In the genomic region with DNA sequence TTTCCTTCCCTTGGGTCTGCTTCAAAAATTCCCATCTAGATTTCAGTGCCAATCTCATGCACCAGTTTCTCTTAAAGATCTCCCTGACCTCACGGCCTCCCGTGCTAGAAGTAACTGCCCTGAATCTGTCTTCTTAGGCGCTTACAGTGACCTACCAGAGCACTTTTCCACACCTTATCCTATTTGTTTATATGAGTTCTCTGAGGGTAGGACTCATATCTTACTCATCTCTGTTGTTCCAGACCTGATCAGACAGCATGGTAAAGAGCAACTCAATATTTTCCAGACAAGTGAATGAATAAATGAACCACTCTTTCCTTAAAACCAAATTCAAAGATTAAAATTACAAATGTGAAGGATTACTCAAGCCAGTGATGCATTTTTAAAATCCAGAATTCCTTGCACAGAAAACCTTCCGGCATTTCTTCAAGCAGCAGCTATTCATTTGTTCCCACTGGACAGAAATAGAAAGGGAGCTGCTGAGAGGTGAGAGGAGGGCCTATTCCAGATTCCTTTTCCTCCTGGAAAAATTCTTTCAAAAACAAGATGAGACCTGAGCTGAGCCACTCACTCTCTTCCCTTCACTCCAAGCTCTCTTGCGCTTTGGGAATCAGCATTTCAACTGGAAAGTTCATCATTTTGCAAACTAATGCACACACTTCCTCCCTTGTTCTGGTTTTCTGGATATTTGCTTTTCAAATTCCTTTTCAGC, we compare ENCODE assay signal across 13 cellular contexts.
DNase-seq lines count a peak whose midpoint lies in the region; ATAC-seq and TF ChIP-seq lines count a peak whose summit lies in the region.
"Had no signal": no experiment of that assay in that cellular context is flagged by ENCODE, and none has a peak within 500 bp of the region (broad histone marks: within the 10 kb centered on the region; RNA-seq: fewer than 3 reads in every experiment).

No MANE protein-coding gene starts in this region.

- no peaks in the 10 kb centered on the region for H3K79me1 ChIP-seq in neuronal stem cell (ENCODE audit: low read depth, low read length)

- no peak overlapping the region for H2BK15ac ChIP-seq in neuronal stem cell (ENCODE audit: low read length)

- no peak overlapping the region for H3K14ac ChIP-seq in neuronal stem cell (ENCODE audit: low read length)

- H3K36me3 ChIP-seq in CD4-positive, CD25-positive, alpha-beta regulatory T cell (ENCODE audit: control insufficient read depth, insufficient read depth, low read length) = no peaks in the 10 kb centered on the region
- H3K36me3 ChIP-seq in Loucy (ENCODE audit: insufficient read depth, low read length) (no peaks in the 10 kb centered on the region), neuronal stem cell (replicated peaks in 1 of 2; ENCODE audit: control insufficient read depth in 2 of 2, insufficient read depth in 2 of 2, low read length in 2 of 2) (no peaks in the 10 kb centered on the region), brain microvascular endothelial cell (replicated peaks) (no peaks in the 10 kb centered on the region)
- H3K36me3 ChIP-seq: prostate gland, SJSA1 had no signal

- H2BK5ac ChIP-seq in neuronal stem cell (ENCODE audit: low read length) = no peak overlapping the region

- no peak for ATAC-seq in CD4-positive, CD25-positive, alpha-beta regulatory T cell (ENCODE audit: low read depth in 2 of 2)
- no peak for ATAC-seq in HG02885 (IDR thresholded peaks at IDR 0.05; ENCODE audit: poor library complexity, unreplicated experiment)

- in situ Hi-C loops in brain microvascular endothelial cell (cut with HindIII; ENCODE audit: low pct_ligation_motif_present, low sequenced_read_pairs) = no loop called here

- H3K4me3 Mint-ChIP-seq in CD4-positive, CD25-positive, alpha-beta regulatory T cell = peak overlapping the region; percentile 95 to 99 (median 97)

- H3K23ac ChIP-seq in neuronal stem cell (ENCODE audit: low read depth, low read length, poor library complexity) = no peak overlapping the region

- peaks cover 0 to 2% (median 0%) of the 10 kb centered on the region in 7 donors for H3K9me3 Mint-ChIP-seq in CD4-positive, CD25-positive, alpha-beta regulatory T cell

- TF ChIP-seq CTCF in Loucy (conservative IDR thresholded peaks at IDR 0.05; ENCODE audit: low read length) = no peak
- TF ChIP-seq CTCF in brain microvascular endothelial cell (IDR thresholded peaks at IDR 0.05; ENCODE audit: low read depth, low read length, missing control alignments) = no peak

- H4K8ac ChIP-seq in neuronal stem cell (ENCODE audit: low read depth, low read length) = no peak overlapping the region

- H3K4ac ChIP-seq in neuronal stem cell (ENCODE audit: low read length) = no peak overlapping the region

- peaks cover 20% of the 10 kb centered on the region for H3K4me1 ChIP-seq in CD4-positive, CD25-positive, alpha-beta regulatory T cell (ENCODE audit: control insufficient read depth, insufficient read depth, low read length, poor library complexity, severe bottlenecking)
- H3K4me1 ChIP-seq in Loucy (ENCODE audit: insufficient read depth, low read length, poor library complexity, severe bottlenecking) (peaks cover 82% of the 10 kb centered on the region), neuronal stem cell (ENCODE audit: control insufficient read depth in 2 of 2, insufficient read depth in 1 of 2, low read depth in 1 of 2, low read length in 2 of 2) (peaks cover 6 to 7% of the 10 kb centered on the region in 2 donors)
- H3K4me1 ChIP-seq: prostate gland, SJSA1 had no signal

- H3K9ac ChIP-seq in Loucy (ENCODE audit: low read depth, low read length, poor library complexity, severe bottlenecking) (peak overlapping the region; percentile 72), neuronal stem cell (ENCODE audit: low read depth, low read length, poor library complexity) (no peak overlapping the region)

- no peak overlapping the region for H2BK12ac ChIP-seq in neuronal stem cell (ENCODE audit: low read length)

- peak overlapping the region; percentile 90 to 95 (median 93) for H3K27ac Mint-ChIP-seq in CD4-positive, CD25-positive, alpha-beta regulatory T cell

- H2BK120ac ChIP-seq in neuronal stem cell (ENCODE audit: low read depth, low read length) = no peak overlapping the region

- peaks cover 34% of the 10 kb centered on the region for H3K79me2 ChIP-seq in Loucy (ENCODE audit: insufficient read depth, low read length)

- peaks cover 5 to 85% (median 50%) of the 10 kb centered on the region in 4 donors for H3K4me1 Mint-ChIP-seq in CD4-positive, CD25-positive, alpha-beta regulatory T cell

- WGBS in neuronal stem cell (ENCODE audit: extremely low coverage in 2 of 2, insufficient read length in 2 of 2, insufficient replicate concordance in 1 of 2), 2 donors = no CpG with 5 or more reads among the region's 5 CpGs

- H3K18ac ChIP-seq in neuronal stem cell (ENCODE audit: low read length) = no peak overlapping the region

- no peak overlapping the region for H4K91ac ChIP-seq in neuronal stem cell (ENCODE audit: low read depth, low read length, poor library complexity)

- H2AK5ac ChIP-seq in neuronal stem cell (ENCODE audit: low read depth, low read length) = no peak overlapping the region

- H3K9me2 ChIP-seq in Loucy (replicated peaks; ENCODE audit: low read depth, low read length) = no peaks in the 10 kb centered on the region

- H4K20me1 ChIP-seq in Loucy (ENCODE audit: insufficient read depth, low read length, poor library complexity, severe bottlenecking) = peaks cover 11% of the 10 kb centered on the region

- peaks cover 22% of the 10 kb centered on the region for H3F3A ChIP-seq in Loucy (ENCODE audit: low read depth)

- H3K4me2 ChIP-seq in Loucy (ENCODE audit: low read depth, low read length, poor library complexity, severe bottlenecking) = peak overlapping the region; percentile 80
- H3K4me2 ChIP-seq in neuronal stem cell (ENCODE audit: insufficient read depth, low read length, poor library complexity, severe bottlenecking) = no peak overlapping the region

- H3K27ac ChIP-seq in CD4-positive, CD25-positive, alpha-beta regulatory T cell (ENCODE audit: insufficient read depth, low read length, poor library complexity, severe bottlenecking) = peak overlapping the region; percentile 77
- H3K27ac ChIP-seq in cingulate gyrus (ENCODE audit: low read depth, low read length) (peak overlapping the region; percentile 41), neuronal stem cell (replicated peaks; ENCODE audit: low read length) (no peak overlapping the region), brain microvascular endothelial cell (no peak overlapping the region)
- H3K27ac ChIP-seq: prostate gland, SJSA1 had no signal

- no peaks in the 10 kb centered on the region for H3K9me3 ChIP-seq in CD4-positive, CD25-positive, alpha-beta regulatory T cell (ENCODE audit: control insufficient read depth in 2 of 2, low read length in 2 of 2)
- H3K9me3 ChIP-seq in Loucy (ENCODE audit: insufficient read depth, low read depth, low read length) (no peaks in the 10 kb centered on the region), neuronal stem cell (replicated peaks in 1 of 2; ENCODE audit: control insufficient read depth in 2 of 2, insufficient read depth in 1 of 2, low read depth in 1 of 2, low read length in 2 of 2) (peaks cover 0 to 5% of the 10 kb centered on the region in 2 donors)
- H3K9me3 ChIP-seq: prostate gland, SJSA1 had no signal

- H2AFZ ChIP-seq in Loucy (ENCODE audit: low read length) (peak overlapping the region; percentile 79; the same call in 1 of the 2 replicates), neuronal stem cell (ENCODE audit: low read length) (peak overlapping the region; percentile 60)

- DNase-seq in CD4-positive, CD25-positive, alpha-beta regulatory T cell = no peak
- no peak for DNase-seq in neuronal stem cell (ENCODE audit: low spot score)
- no peak for DNase-seq in cerebellar cortex (ENCODE audit: low spot score)
- DNase-seq in hippocampal formation (lab: John Stamatoyannopoulos, UW) = no peak
- DNase-seq in brain microvascular endothelial cell = no peak
- DNase-seq: DMS 273 treated with DMSO at 0.1 percent for 48 hours, foreskin melanocyte, NCI-H1105 treated with DMSO at 0.1 percent for 48 hours had no signal

- peak overlapping the region; percentile 94 for H3K4me3 ChIP-seq in CD4-positive, CD25-positive, alpha-beta regulatory T cell (ENCODE audit: low read depth, low read length)
- H3K4me3 ChIP-seq in Loucy (ENCODE audit: low read length, poor library complexity, severe bottlenecking) = peak overlapping the region; percentile 81
- H3K4me3 ChIP-seq in neuronal stem cell (ENCODE audit: low read length in 2 of 2) = no peak overlapping the region
- H3K4me3 ChIP-seq in brain microvascular endothelial cell (ENCODE audit: low read depth, low read length) = no peak overlapping the region
- H3K4me3 ChIP-seq: prostate gland, SJSA1 had no signal

- peaks cover 1% of the 10 kb centered on the region for H3K36me3 Mint-ChIP-seq in CD4-positive, CD25-positive, alpha-beta regulatory T cell

- H3K27me3 Mint-ChIP-seq in CD4-positive, CD25-positive, alpha-beta regulatory T cell = no peaks in the 10 kb centered on the region

- no peaks in the 10 kb centered on the region for H3K27me3 ChIP-seq in CD4-positive, CD25-positive, alpha-beta regulatory T cell (ENCODE audit: control insufficient read depth, insufficient read depth, low read length)
- H3K27me3 ChIP-seq in Loucy (ENCODE audit: insufficient read depth, low read length, poor library complexity, severe bottlenecking) (no peaks in the 10 kb centered on the region), neuronal stem cell (ENCODE audit: control insufficient read depth in 3 of 3, insufficient read depth in 3 of 3, low read depth in 1 of 3, low read length in 3 of 3) (no peaks in the 10 kb centered on the region), brain microvascular endothelial cell (replicated peaks) (no peaks in the 10 kb centered on the region)
- H3K27me3 ChIP-seq: SJSA1 had no signal

Comparison
In these comparisons a context has a peak if more than half of its experiments do, and no peak if none do; other contexts are left out.
1. H3K27ac ChIP-seq: peak in CD4-positive, CD25-positive, alpha-beta regulatory T cell (single experiment) and cingulate gyrus (single experiment); none in neuronal stem cell (single experiment) and brain microvascular endothelial cell (single experiment).
2. H3K4me3 ChIP-seq: peak in CD4-positive, CD25-positive, alpha-beta regulatory T cell (single experiment) and Loucy (single experiment); none in neuronal stem cell (0 of 2) and brain microvascular endothelial cell (single experiment).